In genomic region chr2:97731274-97732050, GRCh38 we compare ENCODE assay signal across 20 cellular contexts. TPM values are rescaled to one million over a fixed set of nuclear protein-coding genes. Genes with fewer than 3 reads are reported as not detected.
DNase-seq lines count a peak whose midpoint lies in the region; ATAC-seq and TF ChIP-seq lines count a peak whose summit lies in the region.
"Had no signal": no experiment of that assay in that cellular context is flagged by ENCODE, and none has a peak within 500 bp of the region (broad histone marks: within the 10 kb centered on the region; RNA-seq: fewer than 3 reads in every experiment).

No MANE protein-coding gene starts in this region.

- H3K4me1 ChIP-seq in left lung, result no peaks in the 10 kb centered on the region

- no peak for TF ChIP-seq CTCF in left lung (IDR thresholded peaks at IDR 0.05)
- no peak for TF ChIP-seq CTCF in lower leg skin (IDR thresholded peaks at IDR 0.05)

- no peaks in the 10 kb centered on the region for H3K27me3 Mint-ChIP-seq in stimulated activated naive CD8-positive, alpha-beta T cell treated with anti-CD3 and anti-CD28 coated beads, Interleukin-15, amount 100 ng/mL, for 72 hours

- 94 to 98% methylated on average over 14 of the region's 14 CpGs for WGBS in lower leg skin, 2 donors

- H3K4me3 ChIP-seq in left lung (no peak overlapping the region), lower leg skin (ENCODE audit: low read depth, poor library complexity, severe bottlenecking) (no peak overlapping the region)
- H3K4me3 ChIP-seq: GM12878, heart left ventricle had no signal

- DNase-seq in Right ventricle myocardium inferior (ENCODE audit: missing footprints) (peak; percentile 41), left ventricle myocardium superior (no peak), left lung (peak; percentile 19 to 25), lower leg skin (ENCODE audit: low spot score in 2 of 2) (no peak)
- peak; percentile 46 for DNase-seq in activated CD8-positive, alpha-beta memory T cell treated with anti-CD3 and anti-CD28 coated beads, Interleukin-2, amount 50 U/mL, for 48 hours
- no peak for DNase-seq in stimulated activated naive CD8-positive, alpha-beta T cell treated with anti-CD3 and anti-CD28 coated beads, Interleukin-15, amount 100 ng/mL, for 72 hours
- DNase-seq: amygdala; effector memory CD4-positive, alpha-beta T cell; MM.1S; NCI-H1694; NCI-H345; stimulated activated CD4-positive, alpha-beta T cell treated with anti-CD3 and anti-CD28 coated beads, Interleukin-4, amount 100 ng/mL, for 1 hour; WERI-Rb-1 had no signal

- peak overlapping the region; percentile 62 to 87 for H3K27ac Mint-ChIP-seq in stimulated activated naive CD8-positive, alpha-beta T cell treated with anti-CD3 and anti-CD28 coated beads, Interleukin-15, amount 100 ng/mL, for 72 hours

- ATAC-seq in Right ventricle myocardium inferior (no peak), left ventricle myocardium superior (no peak), left lung (no peak), GM18909 (IDR thresholded peaks at IDR 0.05; ENCODE audit: poor library complexity, unreplicated experiment) (no peak), HG03571 (IDR thresholded peaks at IDR 0.05; ENCODE audit: unreplicated experiment) (no peak)
- ATAC-seq in stimulated activated naive CD8-positive, alpha-beta T cell treated with anti-CD3 and anti-CD28 coated beads, Interleukin-15, amount 100 ng/mL, for 72 hours, result no peak
- ATAC-seq: GM12878, heart left ventricle had no signal

- intact Hi-C loops in Right ventricle myocardium inferior (cut with DNase I), result no loop called here
- intact Hi-C loops in left ventricle myocardium superior (cut with micrococcal nuclease), result no loop called here
- intact Hi-C loops in left lung (cut with DNase I), result no loop called here
- intact Hi-C loops in lower leg skin (cut with DNase I; ENCODE audit: low total_unique reads), result no loop called here

- no peak overlapping the region for H3K27ac ChIP-seq in left lung
- H3K27ac ChIP-seq: heart left ventricle, RWPE1, WERI-Rb-1 had no signal

- peaks cover 0 to 10% of the 10 kb centered on the region in 2 donors for H3K9me3 ChIP-seq in left lung

- H3K4me3 Mint-ChIP-seq in stimulated activated naive CD8-positive, alpha-beta T cell treated with anti-CD3 and anti-CD28 coated beads, Interleukin-15, amount 100 ng/mL, for 72 hours, result no peak overlapping the region
- H3K4me3 Mint-ChIP-seq: memory B cell had no signal

- no peaks in the 10 kb centered on the region for H3K36me3 ChIP-seq in left lung
- H3K36me3 ChIP-seq: heart left ventricle, WERI-Rb-1 had no signal

- peaks cover 44% of the 10 kb centered on the region for H3K4me1 Mint-ChIP-seq in stimulated activated naive CD8-positive, alpha-beta T cell treated with anti-CD3 and anti-CD28 coated beads, Interleukin-15, amount 100 ng/mL, for 72 hours
- H3K4me1 Mint-ChIP-seq: memory B cell had no signal

- peaks cover 4 to 24% of the 10 kb centered on the region in 2 donors for H3K9me3 Mint-ChIP-seq in stimulated activated naive CD8-positive, alpha-beta T cell treated with anti-CD3 and anti-CD28 coated beads, Interleukin-15, amount 100 ng/mL, for 72 hours
- H3K9me3 Mint-ChIP-seq: memory B cell had no signal

- H3K27me3 ChIP-seq in left lung, result no peaks in the 10 kb centered on the region
- H3K27me3 ChIP-seq: heart left ventricle had no signal

- TF ChIP-seq POLR2A in lower leg skin (IDR thresholded peaks at IDR 0.05), result no peak

RNA-seq across cellular contexts. Expression of gene ZAP70, which starts 18.1 kb away (rescaled TPM):
- total RNA-seq in Right ventricle myocardium inferior (1.6 TPM), left ventricle myocardium superior (1.7 TPM), left lung (1 to 10 TPM; 5.6 to 8.3 TPM), lower leg skin (1 to 10 TPM; 1.1 to 1.6 (median 1.4) TPM)
- total RNA-seq: G401 had no signal

Comparison
In these comparisons a context has a peak if more than half of its experiments do, and no peak if none do; other contexts are left out.
1. DNase-seq: peak in Right ventricle myocardium inferior (single experiment), activated CD8-positive, alpha-beta memory T cell treated with anti-CD3 and anti-CD28 coated beads, Interleukin-2, amount 50 U/mL, for 48 hours (single experiment) and left lung (2 of 2); none in left ventricle myocardium superior (single experiment), stimulated activated naive CD8-positive, alpha-beta T cell treated with anti-CD3 and anti-CD28 coated beads, Interleukin-15, amount 100 ng/mL, for 72 hours (0 of 2) and lower leg skin (0 of 2).